8 cellular contexts compared by ENCODE assay signal in genomic region chr4:74874785-74875367, GRCh38. TPM values are rescaled to one million over a fixed set of nuclear protein-coding genes. Genes with fewer than 3 reads are reported as not detected.
DNase-seq lines count a peak whose midpoint lies in the region; ATAC-seq, FAIRE-seq and TF ChIP-seq lines count a peak whose summit lies in the region.

No MANE protein-coding gene starts in this region.

- no peaks in the 10 kb centered on the region for H3K36me3 Mint-ChIP-seq in CD4-positive, alpha-beta memory T cell

- peaks cover 0 to 2% (median 0%) of the 10 kb centered on the region in 8 donors for H3K9me3 Mint-ChIP-seq in CD4-positive, alpha-beta memory T cell

- H3K79me1 ChIP-seq in neuronal stem cell (ENCODE audit: low read depth, low read length): no peaks in the 10 kb centered on the region

- no peak overlapping the region for H4K8ac ChIP-seq in neuronal stem cell (ENCODE audit: low read depth, low read length)

- FAIRE-seq in GM18507 (lab: Jason Lieb, UNC): peak; percentile 95
- FAIRE-seq in TTC549 (lab: Jason Lieb, UNC): peak; percentile 91

- no peak overlapping the region for H3K9ac ChIP-seq in neuronal stem cell (ENCODE audit: low read depth, low read length, poor library complexity)

- H3K9me3 ChIP-seq in CD4-positive, alpha-beta memory T cell (ENCODE audit: control insufficient read depth in 1 of 2, low read length in 2 of 2): no peaks in the 10 kb centered on the region
- no peaks in the 10 kb centered on the region for H3K9me3 ChIP-seq in neuronal stem cell (replicated peaks in 1 of 2; ENCODE audit: control insufficient read depth in 2 of 2, insufficient read depth in 1 of 2, low read depth in 1 of 2, low read length in 2 of 2)

- H3K27me3 Mint-ChIP-seq in CD4-positive, alpha-beta memory T cell: peaks cover 2 to 6% of the 10 kb centered on the region in 2 donors

- H2BK120ac ChIP-seq in neuronal stem cell (ENCODE audit: low read depth, low read length): no peak overlapping the region

- peak overlapping the region; percentile 20 for H2AFZ ChIP-seq in neuronal stem cell (ENCODE audit: low read length)

- no peak overlapping the region for H3K4me3 Mint-ChIP-seq in CD4-positive, alpha-beta memory T cell

- no peak overlapping the region for H3K4ac ChIP-seq in neuronal stem cell (ENCODE audit: low read length)

- peak; percentile 33 to 43 (median 33) for DNase-seq in CD4-positive, alpha-beta memory T cell
- DNase-seq in GM18507 (ENCODE audit: extremely low spot score, insufficient read length, low read depth) (peak; percentile 14), NCI-H1694 (lab: John Stamatoyannopoulos, UW) (peak; percentile 40), foreskin fibroblast (peak; percentile 36 to 79), neuronal stem cell (ENCODE audit: low spot score) (peak; percentile 58), T-helper 9 cell (no peak)

- no peak overlapping the region for H2AK5ac ChIP-seq in neuronal stem cell (ENCODE audit: low read depth, low read length)

- WGBS in neuronal stem cell (ENCODE audit: extremely low coverage in 2 of 2, insufficient read length in 2 of 2, insufficient replicate concordance in 1 of 2), 2 donors: no CpG with 5 or more reads among the region's 1 CpG

- H3K14ac ChIP-seq in neuronal stem cell (ENCODE audit: low read length): no peak overlapping the region

- no peak overlapping the region for H2BK5ac ChIP-seq in neuronal stem cell (ENCODE audit: low read length)

- no peaks in the 10 kb centered on the region for H3K4me1 ChIP-seq in CD4-positive, alpha-beta memory T cell (ENCODE audit: insufficient read depth, low read length)
- peaks cover 0 to 2% of the 10 kb centered on the region in 2 donors for H3K4me1 ChIP-seq in neuronal stem cell (ENCODE audit: control insufficient read depth in 2 of 2, insufficient read depth in 1 of 2, low read depth in 1 of 2, low read length in 2 of 2)

- H2BK12ac ChIP-seq in neuronal stem cell (ENCODE audit: low read length): no peak overlapping the region

- no peak overlapping the region for H3K27ac ChIP-seq in CD4-positive, alpha-beta memory T cell (ENCODE audit: low read depth, low read length)
- no peak overlapping the region for H3K27ac ChIP-seq in neuronal stem cell (replicated peaks; ENCODE audit: low read length)

- intact Hi-C loops in CD4-positive, alpha-beta memory T cell (cut with micrococcal nuclease): loop anchor here (10.0 kb wide), 1 partner anchor 830 kb away; no protein-coding TSS in a partner anchor

- POLR2A ChIA-PET in CD4-positive, alpha-beta memory T cell (lab: Charles Lee; ENCODE audit: partially characterized antibody): no interaction called here

- no peaks in the 10 kb centered on the region for H3K27me3 ChIP-seq in CD4-positive, alpha-beta memory T cell (ENCODE audit: insufficient read depth, low read length)
- no peaks in the 10 kb centered on the region for H3K27me3 ChIP-seq in neuronal stem cell (ENCODE audit: control insufficient read depth in 3 of 3, insufficient read depth in 3 of 3, low read depth in 1 of 3, low read length in 3 of 3)

- CTCF ChIA-PET in CD4-positive, alpha-beta memory T cell (lab: Charles Lee; ENCODE audit: partially characterized antibody): interaction anchor here (0.9 to 3.1 kb wide), 7 partner anchors 8 to 973 kb away, joined by 3 to 20 read pairs (median 5); no protein-coding TSS in a partner anchor

- H3K27ac Mint-ChIP-seq in CD4-positive, alpha-beta memory T cell: no peak overlapping the region

- H3K36me3 ChIP-seq in CD4-positive, alpha-beta memory T cell (ENCODE audit: insufficient read depth, low read length): no peaks in the 10 kb centered on the region
- no peaks in the 10 kb centered on the region for H3K36me3 ChIP-seq in neuronal stem cell (replicated peaks in 1 of 2; ENCODE audit: control insufficient read depth in 2 of 2, insufficient read depth in 2 of 2, low read length in 2 of 2)

- TF ChIP-seq CTCF in foreskin fibroblast (IDR thresholded peaks at IDR 0.05; ENCODE audit: low read depth, low read length): peak; percentile 97

- peaks cover 0 to 2% (median under 1%) of the 10 kb centered on the region in 4 donors for H3K4me1 Mint-ChIP-seq in CD4-positive, alpha-beta memory T cell

- no peak overlapping the region for H4K91ac ChIP-seq in neuronal stem cell (ENCODE audit: low read depth, low read length, poor library complexity)

- H3K18ac ChIP-seq in neuronal stem cell (ENCODE audit: low read length): no peak overlapping the region

- peak; percentile 54 for ATAC-seq in HG02852 (IDR thresholded peaks at IDR 0.05; ENCODE audit: unreplicated experiment)

- no peak overlapping the region for H3K4me2 ChIP-seq in neuronal stem cell (ENCODE audit: insufficient read depth, low read length, poor library complexity, severe bottlenecking)

- H3K23ac ChIP-seq in neuronal stem cell (ENCODE audit: low read depth, low read length, poor library complexity): no peak overlapping the region

- H2BK15ac ChIP-seq in neuronal stem cell (ENCODE audit: low read length): no peak overlapping the region

- H3K4me3 ChIP-seq in CD4-positive, alpha-beta memory T cell (ENCODE audit: low read length in 2 of 2): no peak overlapping the region
- no peak overlapping the region for H3K4me3 ChIP-seq in foreskin fibroblast (ENCODE audit: low read depth in 1 of 2, low read length in 2 of 2)
- no peak overlapping the region for H3K4me3 ChIP-seq in neuronal stem cell (ENCODE audit: low read length in 2 of 2)

RNA-seq across cellular contexts. Expression of gene PARM1, which starts 58.0 kb away (rescaled TPM):
- total RNA-seq in CD4-positive, alpha-beta memory T cell: not detected
- under 1 TPM in 1 of 2 donors, not detected in 1; 0.28 TPM for polyA plus RNA-seq in CD4-positive, alpha-beta memory T cell
- 2.0 TPM for polyA plus RNA-seq in neuronal stem cell (2013, experiment 1 of 2)
- polyA plus RNA-seq in neuronal stem cell (2013, experiment 2 of 2): 2.0 TPM
